In the genomic region with DNA sequence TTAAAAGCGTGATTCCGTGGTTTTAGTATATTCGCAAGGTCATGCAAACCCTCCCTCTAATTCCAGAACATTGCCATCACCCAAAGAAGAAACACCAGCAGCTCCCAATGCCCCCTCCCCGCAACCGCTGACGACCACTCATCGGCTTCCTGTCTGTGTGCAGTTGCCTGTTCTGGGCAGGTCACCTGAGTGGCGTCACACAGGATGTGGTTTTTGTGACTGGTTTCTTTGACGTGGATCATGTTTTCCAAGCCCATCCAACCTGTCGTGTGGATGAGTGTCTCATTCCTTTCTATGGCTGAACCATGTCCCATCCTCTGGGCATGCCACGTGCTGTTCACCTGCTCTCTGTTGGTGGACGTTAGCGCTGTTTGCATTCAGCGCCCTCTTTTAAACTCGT, we compare ENCODE assay signal across 12 cellular contexts. TPM values are rescaled to one million over a fixed set of nuclear protein-coding genes. Genes with fewer than 3 reads are reported as not detected.
A peak's percentile ranks its signal among the peaks of the same experiment; 100 is the strongest.
DNase-seq lines count a peak whose midpoint lies in the region; ATAC-seq and TF ChIP-seq lines count a peak whose summit lies in the region.
"Had no signal": no experiment of that assay in that cellular context is flagged by ENCODE, and none has a peak within 500 bp of the region (broad histone marks: within the 10 kb centered on the region; RNA-seq: fewer than 3 reads in every experiment).

No MANE protein-coding gene starts in this region.

- TF ChIP-seq CTCF in astrocyte of the spinal cord (IDR thresholded peaks at IDR 0.05; ENCODE audit: low read depth, low read length) (no peak), left ventricle myocardium inferior (IDR thresholded peaks at IDR 0.05; ENCODE audit: borderline replicate concordance) (no peak)

- H3K4me3 ChIP-seq in astrocyte of the spinal cord (ENCODE audit: low read depth, low read length): no peak overlapping the region
- no peak overlapping the region for H3K4me3 ChIP-seq in left ventricle myocardium inferior
- H3K4me3 ChIP-seq: dorsolateral prefrontal cortex, heart left ventricle had no signal

- H3K27ac ChIP-seq in left ventricle myocardium inferior (replicated peaks): no peak overlapping the region
- H3K27ac ChIP-seq: heart left ventricle had no signal

- no peaks in the 10 kb centered on the region for H3K9me3 ChIP-seq in left ventricle myocardium inferior (replicated peaks)
- H3K9me3 ChIP-seq: heart left ventricle had no signal

- intact Hi-C loops in left ventricle myocardium inferior (cut with micrococcal nuclease): no loop called here

- no peaks in the 10 kb centered on the region for H3K36me3 ChIP-seq in left ventricle myocardium inferior
- H3K36me3 ChIP-seq: heart left ventricle had no signal

- peaks cover 28% of the 10 kb centered on the region for H3K27me3 ChIP-seq in left ventricle myocardium inferior (ENCODE audit: low read depth)
- H3K27me3 ChIP-seq: dorsolateral prefrontal cortex had no signal

- no peak for ATAC-seq in HG02763 (IDR thresholded peaks at IDR 0.05; ENCODE audit: unreplicated experiment)
- ATAC-seq: heart left ventricle had no signal

- in situ Hi-C loops in astrocyte of the spinal cord (cut with HindIII; ENCODE audit: low sequenced_read_pairs): no loop called here

- no peaks in the 10 kb centered on the region for H3K4me1 ChIP-seq in left ventricle myocardium inferior
- H3K4me1 ChIP-seq: heart left ventricle had no signal

- DNase-seq in HT1080 (ENCODE audit: low read depth) (peak; percentile 83), astrocyte of the spinal cord (ENCODE audit: low read depth, low spot score) (peak; percentile 2), left ventricle myocardium inferior (no peak), NCI-H2171 (lab: John Stamatoyannopoulos, UW) (no peak)
- peak; percentile 66 for DNase-seq in activated CD4-positive, alpha-beta T cell treated with anti-CD3 and anti-CD28 coated beads for 48 hours
- DNase-seq in stimulated activated CD8-positive, alpha-beta memory T cell treated with anti-CD3 and anti-CD28 coated beads, Interleukin-12 subunit alpha, Interleukin-12 subunit beta, amount 100 ng/mL, for 4 hours (ENCODE audit: low read depth): peak; percentile 6
- DNase-seq: dorsolateral prefrontal cortex, heart left ventricle, NCI-H187 treated with DMSO at 0.1 percent for 48 hours, SHP77 had no signal

RNA-seq across cellular contexts. Expression of a gene that starts 8.2 kb away (rescaled TPM):
- not detected in 2 replicates for total RNA-seq in HT1080 (2014; rRNA removed; shearing (Covaris generic))
- 0.70 and 1.1 TPM in 2 replicates for polyA plus RNA-seq in HT1080 (2015; cell fraction: cytosol; rRNA removed)
- polyA plus RNA-seq in HT1080 (2015; cell fraction: nucleus; rRNA removed): 3.4 TPM in 2 replicates
- total RNA-seq in left ventricle myocardium inferior: not detected
- total RNA-seq: heart left ventricle, mononuclear cell had no signal

Comparison
In these comparisons a context has a peak if more than half of its experiments do, and no peak if none do; other contexts are left out.
1. DNase-seq: peak in HT1080 (single experiment), activated CD4-positive, alpha-beta T cell treated with anti-CD3 and anti-CD28 coated beads for 48 hours (single experiment), astrocyte of the spinal cord (single experiment) and stimulated activated CD8-positive, alpha-beta memory T cell treated with anti-CD3 and anti-CD28 coated beads, Interleukin-12 subunit alpha, Interleukin-12 subunit beta, amount 100 ng/mL, for 4 hours (single experiment); none in left ventricle myocardium inferior (single experiment) and NCI-H2171 (single experiment).